In genomic region chr22:50059185-50059880, GRCh38 we compare ENCODE assay signal across 12 cellular contexts. TPM values are rescaled to one million over a fixed set of nuclear protein-coding genes. Genes with fewer than 3 reads are reported as not detected.
A peak's percentile ranks its signal among the peaks of the same experiment; 100 is the strongest.
DNase-seq lines count a peak whose midpoint lies in the region; ATAC-seq, FAIRE-seq and TF ChIP-seq lines count a peak whose summit lies in the region.
"Had no signal": no experiment of that assay in that cellular context is flagged by ENCODE, and none has a peak within 500 bp of the region (broad histone marks: within the 10 kb centered on the region; RNA-seq: fewer than 3 reads in every experiment).

No MANE protein-coding gene starts in this region.

- no peaks in the 10 kb centered on the region for H3K9me2 ChIP-seq in Karpas-422 (replicated peaks; ENCODE audit: insufficient read depth, low read length)

- no peak overlapping the region; the same call in 1 of the 2 replicates for H3K4me3 ChIP-seq in AG10803 (ENCODE audit: low read length)
- peak overlapping the region; percentile 34; the same call in 1 of the 2 replicates for H3K4me3 ChIP-seq in Karpas-422 (ENCODE audit: low read length)

- TF ChIP-seq CTCF in AG10803 (conservative IDR thresholded peaks at IDR 0.05; ENCODE audit: low read length) (no peak; the same call in 1 of the 2 replicates), chondrocyte (IDR thresholded peaks at IDR 0.05) (peak; percentile 54)

- no peaks in the 10 kb centered on the region for H3K9me3 Mint-ChIP-seq in chondrocyte (ENCODE audit: low read depth)

- H3K36me3 Mint-ChIP-seq in chondrocyte (ENCODE audit: low read depth) = no peaks in the 10 kb centered on the region

- H3K9me3 ChIP-seq in Karpas-422 (ENCODE audit: low read length) = no peaks in the 10 kb centered on the region
- H3K9me3 ChIP-seq: adrenal gland had no signal

- peak overlapping the region; percentile 80 for H3K27ac Mint-ChIP-seq in chondrocyte (ENCODE audit: unreplicated experiment)

- H3K4me1 ChIP-seq in Karpas-422 (ENCODE audit: low read length) = peaks cover 29% of the 10 kb centered on the region

- H2AFZ ChIP-seq in Karpas-422 (ENCODE audit: low read length) = no peak overlapping the region

- peak overlapping the region; percentile 63 for H3K4me3 Mint-ChIP-seq in chondrocyte (ENCODE audit: unreplicated experiment)

- no peaks in the 10 kb centered on the region for H3K27me3 ChIP-seq in Karpas-422 (ENCODE audit: low read length)

- H4K20me1 ChIP-seq in Karpas-422 (ENCODE audit: insufficient read depth, low read depth, low read length) = no peaks in the 10 kb centered on the region

- H3K27me3 Mint-ChIP-seq in chondrocyte (ENCODE audit: low read depth) = no peaks in the 10 kb centered on the region

- no peak overlapping the region for H3K9ac ChIP-seq in Karpas-422 (ENCODE audit: low read length)

- H3K36me3 ChIP-seq in Karpas-422 (ENCODE audit: insufficient read depth, low read length) = no peaks in the 10 kb centered on the region
- H3K36me3 ChIP-seq: adrenal gland had no signal

- no peaks in the 10 kb centered on the region for H3K79me2 ChIP-seq in Karpas-422 (ENCODE audit: low read length)

- FAIRE-seq in GM19239 (lab: Jason Lieb, UNC) = no peak

- no peak for ATAC-seq in HG02885 (IDR thresholded peaks at IDR 0.05; ENCODE audit: poor library complexity, unreplicated experiment)
- ATAC-seq: left lobe of liver had no signal

- peaks cover 15% of the 10 kb centered on the region for H3K4me1 Mint-ChIP-seq in chondrocyte (ENCODE audit: low read depth)

- peak; percentile 40 for DNase-seq in AG10803 (ENCODE audit: low read depth)
- peak; percentile 75 for DNase-seq in Karpas-422
- DNase-seq in chondrocyte (ENCODE audit: low spot score) = no peak
- peak; percentile 15 for DNase-seq in medulla oblongata (ENCODE audit: extremely low spot score)
- no peak for DNase-seq in A172 (ENCODE audit: low spot score)
- no peak for DNase-seq in stimulated activated CD4-positive, alpha-beta T cell treated with anti-CD3 and anti-CD28 coated beads, Interleukin-4, amount 100 ng/mL, for 1 hour
- DNase-seq in GM19239 (ENCODE audit: insufficient read length, low spot score) = no peak
- DNase-seq: DMS153 had no signal

- peak overlapping the region; percentile 47 for H3K4me2 ChIP-seq in Karpas-422 (ENCODE audit: low read depth, low read length, poor library complexity, severe bottlenecking)

- 0 out of 2 replicates have a peak overlapping the region, but pooled peaks have one; percentile 26 for H3K27ac ChIP-seq in Karpas-422 (ENCODE audit: low read length)
- H3K27ac ChIP-seq: adrenal gland had no signal

RNA-seq across cellular contexts. Expression of gene TTLL8, which starts 1.2 kb away (rescaled TPM):
- total RNA-seq in Karpas-422 (2014; rRNA removed; shearing (Covaris generic); ENCODE audit: low replicate concordance) = not detected in 2 replicates
- total RNA-seq in chondrocyte = not detected in 3 replicates
- not detected in 2 replicates for total RNA-seq in A172 (2014; rRNA removed; shearing (Covaris generic))
- total RNA-seq: adrenal gland; left lobe of liver; T-helper 2 cell treated with Interferon-gamma antibody and Interleukin-4, amounts not matched to agents 100 ng/mL and 5 ng/mL, for 36 hours had no signal

RNA-seq across cellular contexts. Expression of gene MLC1, which starts 25.9 kb away (rescaled TPM):
- total RNA-seq in Karpas-422 (2014; rRNA removed; shearing (Covaris generic); ENCODE audit: low replicate concordance) = not detected in 2 replicates
- total RNA-seq in chondrocyte = 0.38 to 0.77 TPM (median 0.50 TPM) in 3 replicates
- total RNA-seq in A172 (2014; rRNA removed; shearing (Covaris generic)) = 0.02 and 0.10 TPM in 2 replicates
- total RNA-seq: adrenal gland, left lobe of liver had no signal

RNA-seq across cellular contexts. Expression of gene MOV10L1, which starts 30.5 kb away (rescaled TPM):
- 2.9 TPM in 1 of 2 replicates, not detected in the other for total RNA-seq in Karpas-422 (2014; rRNA removed; shearing (Covaris generic); ENCODE audit: low replicate concordance)
- total RNA-seq in chondrocyte = 0.51 to 1.1 TPM (median 1.1 TPM) in 3 replicates
- 2.0 and 3.0 TPM in 2 replicates for total RNA-seq in A172 (2014; rRNA removed; shearing (Covaris generic))
- total RNA-seq: left lobe of liver; T-helper 2 cell treated with Interferon-gamma antibody and Interleukin-4, amounts not matched to agents 100 ng/mL and 5 ng/mL, for 36 hours had no signal

RNA-seq across cellular contexts. Expression of gene IL17REL, which starts 46.8 kb away (rescaled TPM):
- total RNA-seq in Karpas-422 (2014; rRNA removed; shearing (Covaris generic); ENCODE audit: low replicate concordance) = not detected in 2 replicates
- total RNA-seq in chondrocyte = 0.17 to 0.23 TPM in 2 of 3 replicates, not detected in the other
- not detected in 2 replicates for total RNA-seq in A172 (2014; rRNA removed; shearing (Covaris generic))
- total RNA-seq: adrenal gland; left lobe of liver; T-helper 2 cell treated with Interferon-gamma antibody and Interleukin-4, amounts not matched to agents 100 ng/mL and 5 ng/mL, for 36 hours had no signal

Comparison
In these comparisons a context has a peak if more than half of its experiments do, and no peak if none do; other contexts are left out.
1. DNase-seq: peak in AG10803 (single experiment), Karpas-422 (single experiment) and medulla oblongata (single experiment); none in chondrocyte (single experiment), A172 (single experiment), stimulated activated CD4-positive, alpha-beta T cell treated with anti-CD3 and anti-CD28 coated beads, Interleukin-4, amount 100 ng/mL, for 1 hour (single experiment) and GM19239 (single experiment).